Comparison of ENCODE assay signal across 15 cellular contexts in the genomic region with DNA sequence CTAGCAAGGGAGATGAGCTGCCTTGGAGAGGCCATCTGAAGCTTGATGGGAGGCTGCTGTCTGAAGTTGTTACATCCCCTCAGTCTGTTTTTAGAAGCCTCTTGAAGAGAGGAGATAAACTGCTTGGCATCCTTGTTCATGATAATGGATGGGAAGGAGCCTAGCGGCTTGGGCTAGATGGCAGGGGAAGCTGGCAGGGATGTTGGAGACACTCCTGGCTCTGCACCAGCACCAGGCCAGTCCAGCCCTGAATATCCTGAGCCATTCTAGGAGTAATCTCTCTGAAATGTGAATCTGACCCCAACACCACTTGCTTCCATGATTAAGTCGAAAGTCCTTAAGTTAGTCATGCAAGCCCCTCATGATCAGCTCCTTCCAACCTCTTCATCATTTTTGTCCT.
DNase-seq lines count a peak whose midpoint lies in the region; ATAC-seq and TF ChIP-seq lines count a peak whose summit lies in the region.
"Had no signal": no experiment of that assay in that cellular context is flagged by ENCODE, and none has a peak within 500 bp of the region (broad histone marks: within the 10 kb centered on the region; RNA-seq: fewer than 3 reads in every experiment).

No MANE protein-coding gene starts in this region.

- no peaks in the 10 kb centered on the region for H3K36me3 Mint-ChIP-seq in type B pancreatic cell
- H3K36me3 Mint-ChIP-seq: CD4-positive, CD25-positive, alpha-beta regulatory T cell had no signal

- H3K4me1 Mint-ChIP-seq in type B pancreatic cell (ENCODE audit: unreplicated experiment), result peaks cover 19% of the 10 kb centered on the region
- H3K4me1 Mint-ChIP-seq: CD4-positive, CD25-positive, alpha-beta regulatory T cell; H9 had no signal

- H3K27me3 ChIP-seq in right cardiac atrium (ENCODE audit: control insufficient read depth, insufficient read depth) (no peaks in the 10 kb centered on the region), hepatocyte (no peaks in the 10 kb centered on the region)
- H3K27me3 ChIP-seq: BLaER1 had no signal

- H4K20me1 ChIP-seq in hepatocyte (ENCODE audit: insufficient read depth, poor library complexity, severe bottlenecking), result no peaks in the 10 kb centered on the region
- H4K20me1 ChIP-seq: BLaER1 had no signal

- peak overlapping the region; percentile 16 for H3K27ac Mint-ChIP-seq in type B pancreatic cell
- H3K27ac Mint-ChIP-seq: H9 had no signal

- peaks cover 5% of the 10 kb centered on the region for H3K9me3 Mint-ChIP-seq in type B pancreatic cell

- H3K27ac ChIP-seq in right cardiac atrium (ENCODE audit: low read length) (no peak overlapping the region), RWPE1 (peak overlapping the region; percentile 7; the same call in 1 of the 2 replicates), hepatocyte (peak overlapping the region; percentile 77)
- H3K27ac ChIP-seq: BLaER1 had no signal

- H3K9me2 ChIP-seq in hepatocyte (replicated peaks; ENCODE audit: insufficient read depth), result no peaks in the 10 kb centered on the region

- ATAC-seq in right cardiac atrium, result peak; percentile 22 to 33
- no peak for ATAC-seq in Right ventricle myocardium inferior

- H3K36me3 ChIP-seq in hepatocyte (replicated peaks; ENCODE audit: insufficient read depth, low read depth), result no peaks in the 10 kb centered on the region
- H3K36me3 ChIP-seq: BLaER1 had no signal

- WGBS in right cardiac atrium, result 68% methylated on average over 2 of the region's 2 CpGs
- WGBS in hepatocyte (ENCODE audit: low lambda C conversion rate, missing lambda C conversion rate), result 100% methylated on average over 2 of the region's 2 CpGs

- CTCF ChIA-PET in RWPE1 (lab: Yijun Ruan, JAX), result interaction anchor here (0.7 kb wide), 1 partner anchor 29 kb away, joined by 5 read pairs; no protein-coding TSS in a partner anchor

- H3K27me3 Mint-ChIP-seq in type B pancreatic cell, result peaks cover 9% of the 10 kb centered on the region
- H3K27me3 Mint-ChIP-seq: CD4-positive, CD25-positive, alpha-beta regulatory T cell had no signal

- intact Hi-C loops in right cardiac atrium (cut with DNase I) (no loop called here), Right ventricle myocardium inferior (cut with DNase I) (no loop called here)

- DNase-seq in right cardiac atrium (no peak), Right ventricle myocardium inferior (ENCODE audit: missing footprints) (no peak), RWPE1 (ENCODE audit: low spot score) (no peak), hepatocyte (ENCODE audit: low spot score) (no peak), type B pancreatic cell (ENCODE audit: extremely low spot score, unreplicated experiment) (no peak), kidney glomerular epithelial cell (lab: John Stamatoyannopoulos, UW) (no peak), SW 1271 (lab: John Stamatoyannopoulos, UW) (no peak)
- no peak for DNase-seq in effector CD8-positive, alpha-beta T cell (lab: John Stamatoyannopoulos, UW)
- DNase-seq: AML-193; CD4-positive, CD25-positive, alpha-beta regulatory T cell; DMS79 treated with DMSO at 0.1 percent for 48 hours; H9; IMR-90 had no signal

- POLR2A ChIA-PET in RWPE1 (lab: Yijun Ruan, JAX; ENCODE audit: low non-redundant PET), result no interaction called here

- H3K4me1 ChIP-seq in right cardiac atrium (ENCODE audit: control insufficient read depth, insufficient read depth, low read length) (peaks cover 3% of the 10 kb centered on the region), hepatocyte (ENCODE audit: insufficient read depth) (peaks cover 6% of the 10 kb centered on the region)
- H3K4me1 ChIP-seq: BLaER1 had no signal

- H3K4me3 ChIP-seq in right cardiac atrium (ENCODE audit: low read length), result no peak overlapping the region
- no peak overlapping the region for H3K4me3 ChIP-seq in hepatocyte
- H3K4me3 ChIP-seq: A549, BLaER1 had no signal

- no peak overlapping the region for H2AFZ ChIP-seq in hepatocyte

- no peak overlapping the region for H3K4me2 ChIP-seq in hepatocyte
- H3K4me2 ChIP-seq: A549, BLaER1 had no signal

- peaks cover 3% of the 10 kb centered on the region for H3K9me3 ChIP-seq in right cardiac atrium (ENCODE audit: control insufficient read depth, low read length)
- no peaks in the 10 kb centered on the region for H3K9me3 ChIP-seq in hepatocyte (ENCODE audit: low read depth)
- H3K9me3 ChIP-seq: BLaER1 had no signal

- no peak overlapping the region for H3K4me3 Mint-ChIP-seq in type B pancreatic cell
- H3K4me3 Mint-ChIP-seq: CD4-positive, CD25-positive, alpha-beta regulatory T cell; H9 had no signal

- TF ChIP-seq CTCF in RWPE1 (conservative IDR thresholded peaks at IDR 0.05; ENCODE audit: low read depth) (no peak), hepatocyte (IDR thresholded peaks at IDR 0.05; ENCODE audit: poor library complexity) (no peak), type B pancreatic cell (conservative IDR thresholded peaks at IDR 0.05) (no peak)

- H3K79me2 ChIP-seq in hepatocyte, result no peaks in the 10 kb centered on the region
